In the genomic region with DNA sequence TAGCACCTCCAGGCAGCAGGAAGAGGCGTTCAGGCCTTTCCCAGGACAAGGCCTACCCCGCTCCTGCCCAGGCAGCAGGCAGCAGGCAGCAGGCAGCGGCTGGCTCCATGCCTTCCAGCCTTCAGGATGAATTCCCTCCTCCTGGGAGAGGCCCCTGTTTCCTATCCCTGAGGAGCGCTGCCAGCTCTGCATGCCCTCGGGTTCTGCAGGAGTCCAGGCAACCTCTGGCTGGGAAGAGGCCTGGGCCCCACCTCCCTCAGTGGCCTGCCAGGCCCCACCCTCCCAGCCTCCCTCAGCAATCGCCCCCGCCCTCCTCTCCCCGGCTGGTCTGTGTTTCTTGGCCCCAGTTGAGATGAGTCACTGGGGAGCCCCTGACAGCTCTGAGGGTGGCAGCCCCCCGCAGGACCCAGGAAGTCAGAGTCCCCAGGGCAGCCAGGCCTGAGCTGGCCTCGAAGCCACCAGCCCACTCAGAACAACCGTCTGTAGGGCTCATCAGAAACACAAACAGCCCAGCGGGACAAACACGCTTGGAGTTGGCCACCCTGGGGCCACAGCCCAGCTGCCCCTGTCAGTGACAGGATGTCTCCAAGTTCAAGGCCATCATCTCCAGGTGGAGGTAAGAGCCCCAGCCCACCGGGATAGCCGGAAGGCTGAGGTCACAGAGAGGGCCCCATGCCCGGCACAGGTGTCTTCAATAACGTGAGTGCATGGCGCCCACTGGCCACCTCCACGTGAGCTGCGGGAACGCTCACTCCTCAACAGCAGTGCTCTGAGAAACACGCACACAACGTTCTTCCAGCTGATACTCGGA, we compare ENCODE assay signal across 1 cellular context.
TF ChIP-seq lines count a peak whose summit lies in the region.

No MANE protein-coding gene starts in this region.

TF ChIP-seq in SK-N-SH, 30 proteins besides CTCF, POLR2A, EP300 and RAD21 (continued from another document):
- TF ChIP-seq TAF1 (IDR thresholded peaks at IDR 0.05; ENCODE audit: borderline replicate concordance, low read depth, low read length) = peak; percentile 35; the same call in 1 of the 2 replicates
- no peak; the same call in 1 of the 2 replicates for TF ChIP-seq RXRA (IDR thresholded peaks at IDR 0.05; ENCODE audit: borderline replicate concordance, low read depth)
- no peak for TF ChIP-seq FOXM1 (IDR thresholded peaks at IDR 0.05; ENCODE audit: low read depth)
- TF ChIP-seq FOSL2 (IDR thresholded peaks at IDR 0.05; ENCODE audit: borderline replicate concordance, low read depth) = peak; percentile 91
- peak; percentile 93 for TF ChIP-seq NFIC (IDR thresholded peaks at IDR 0.05; ENCODE audit: borderline replicate concordance)
